1 cellular context compared by ENCODE assay signal in genomic region chr17:28547623-28548416, GRCh38.
TF ChIP-seq lines count a peak whose summit lies in the region.

No MANE protein-coding gene starts in this region.

TF ChIP-seq in GM23338, 12 proteins besides CTCF, POLR2A, EP300 and RAD21:
- TF ChIP-seq ZNF462 (CRISPR knock-in tag; IDR thresholded peaks at IDR 0.05) (no peak), STAT1 (IDR thresholded peaks at IDR 0.05; ENCODE audit: unreplicated experiment) (no peak), EZH2 (IDR thresholded peaks at IDR 0.05; ENCODE audit: low read depth, unreplicated experiment) (no peak), POLR2AphosphoS5 (IDR thresholded peaks at IDR 0.05; ENCODE audit: low read depth) (no peak), NANOG (IDR thresholded peaks at IDR 0.05; ENCODE audit: borderline replicate concordance) (no peak), ZNF114 (CRISPR knock-in tag; IDR thresholded peaks at IDR 0.05) (no peak), JUNB (IDR thresholded peaks at IDR 0.05; ENCODE audit: unreplicated experiment) (no peak), ZNF331 (CRISPR knock-in tag; IDR thresholded peaks at IDR 0.05; ENCODE audit: low read depth) (no peak), REST (IDR thresholded peaks at IDR 0.05; ENCODE audit: unreplicated experiment) (no peak), CREB1 (CRISPR knock-in tag; IDR thresholded peaks at IDR 0.05; ENCODE audit: low read depth) (no peak)
TF ChIP-seq in GM23338: peak in this region for 0.
